18 cellular contexts compared by ENCODE assay signal in the genomic region with DNA sequence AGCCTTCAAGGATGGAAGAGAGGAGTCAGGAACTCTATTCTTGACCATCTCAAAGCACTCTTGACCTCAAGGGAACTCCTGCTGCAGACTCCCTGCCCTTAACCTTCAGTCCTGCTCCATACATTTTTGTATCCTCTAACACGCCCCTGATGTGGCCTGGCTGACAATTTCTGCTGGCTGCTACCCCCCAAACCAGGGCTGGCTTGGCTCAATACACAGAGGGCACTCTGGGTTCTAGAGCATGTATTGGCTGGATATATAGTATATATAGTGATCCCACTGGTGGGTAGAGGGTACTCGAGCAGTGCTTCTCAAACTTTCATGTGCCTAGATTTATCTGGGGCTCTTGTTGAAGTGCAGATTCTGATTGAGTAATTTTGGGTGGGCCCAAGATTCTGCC.
"Had no signal": no experiment of that assay in that cellular context is flagged by ENCODE, and none has a peak within 500 bp of the region (broad histone marks: within the 10 kb centered on the region; RNA-seq: fewer than 3 reads in every experiment).

No MANE protein-coding gene starts in this region.

- H3K4me1 ChIP-seq: testis had no signal

- ATAC-seq: activated CD4-positive, alpha-beta T cell treated with anti-CD3 and anti-CD28 coated beads for 36 hours; activated naive CD8-positive, alpha-beta T cell treated with anti-CD3 and anti-CD28 coated beads, Interleukin-2, amount 50 U/mL, for 24 hours; activated T-cell treated with anti-CD3 and anti-CD28 coated beads, Interleukin-2, amount 50 U/mL, for 72 hours; lower lobe of right lung; natural killer cell; stimulated activated effector memory CD8-positive, alpha-beta T cell treated with anti-CD3 and anti-CD28 coated beads, Interleukin-12 subunit alpha, Interleukin-12 subunit beta, amount 100 ng/mL, for 72 hours; stimulated activated naive CD8-positive, alpha-beta T cell treated with anti-CD3 and anti-CD28 coated beads, Interleukin-15, amount 100 ng/mL, for 72 hours had no signal

- H3K27ac ChIP-seq: epithelial cell of prostate, lower lobe of right lung, SJCRH30, testis, upper lobe of left lung had no signal

- H3K36me3 ChIP-seq: lower lobe of right lung, SJCRH30, upper lobe of left lung had no signal

- H3K4me3 ChIP-seq: lower lobe of right lung, SJCRH30, skin epidermis, testis, upper lobe of left lung had no signal

- H3K27me3 ChIP-seq: SJCRH30, testis, upper lobe of left lung had no signal

- DNase-seq: activated CD4-positive, alpha-beta T cell treated with anti-CD3 and anti-CD28 coated beads for 36 hours; activated CD4-positive, alpha-beta T cell treated with anti-CD3 and anti-CD28 coated beads, Interleukin-2, amount 50 U/mL, for 48 hours; activated effector memory CD4-positive, alpha-beta T cell treated with anti-CD3 and anti-CD28 coated beads, Interleukin-2, amount 50 U/mL, for 16 hours; activated naive CD4-positive, alpha-beta T cell treated with anti-CD3 and anti-CD28 coated beads, Interleukin-2, amount 50 U/mL, for 16 hours; activated naive CD8-positive, alpha-beta T cell treated with anti-CD3 and anti-CD28 coated beads, Interleukin-2, amount 50 U/mL, for 24 hours; activated T-cell treated with anti-CD3 and anti-CD28 coated beads, Interleukin-2, amount 50 U/mL, for 72 hours; cortex of kidney; lower lobe of right lung; natural killer cell; stimulated activated CD4-positive, alpha-beta T cell treated with anti-CD3 and anti-CD28 coated beads, Interleukin-1b, Interleukin-23, amount 100 ng/mL, for 48 hours; stimulated activated naive CD8-positive, alpha-beta T cell treated with anti-CD3 and anti-CD28 coated beads, Interleukin-15, amount 100 ng/mL, for 72 hours; T-helper 9 cell; testis had no signal

- H3K9me3 ChIP-seq: lower lobe of right lung, SJCRH30, testis, upper lobe of left lung had no signal
